ENCODE assay signal across 16 cellular contexts in genomic region chrX:39194673-39195072, GRCh38.
DNase-seq lines count a peak whose midpoint lies in the region; ATAC-seq and TF ChIP-seq lines count a peak whose summit lies in the region.
"Had no signal": no experiment of that assay in that cellular context is flagged by ENCODE, and none has a peak within 500 bp of the region (broad histone marks: within the 10 kb centered on the region; RNA-seq: fewer than 3 reads in every experiment).

No MANE protein-coding gene starts in this region.

- no peak for ATAC-seq in PC-3
- ATAC-seq: HCT116 had no signal

- peak; percentile 66 for TF ChIP-seq EP300 in neural cell (conservative IDR thresholded peaks at IDR 0.05; ENCODE audit: poor library complexity, severe bottlenecking)

- no peaks in the 10 kb centered on the region for H3K36me3 ChIP-seq in HEK293 (ENCODE audit: control insufficient read depth in 2 of 2, insufficient read depth in 1 of 2, low read length in 2 of 2)
- H3K36me3 ChIP-seq in PC-3 (ENCODE audit: low read depth, low read length): no peaks in the 10 kb centered on the region
- H3K36me3 ChIP-seq in neural cell (ENCODE audit: insufficient read depth, low read length): no peaks in the 10 kb centered on the region

- BruUV-seq in PC-3 (replicated peaks; lab: Mats Ljungman, UMichigan): no TSS peak

- no peak overlapping the region for H3K4me3 ChIP-seq in HEK293 (ENCODE audit: low read depth, low read length)
- no peak overlapping the region for H3K4me3 ChIP-seq in PC-3 (ENCODE audit: low read length)
- H3K4me3 ChIP-seq in neural cell (ENCODE audit: low read length): peak overlapping the region; percentile 48

- H3K9me2 ChIP-seq in PC-3 (replicated peaks; ENCODE audit: low read length) (no peaks in the 10 kb centered on the region), neural cell (ENCODE audit: insufficient read depth, low read length) (no peaks in the 10 kb centered on the region)

- no peaks in the 10 kb centered on the region for H3K79me2 ChIP-seq in PC-3 (ENCODE audit: low read length)
- no peaks in the 10 kb centered on the region for H3K79me2 ChIP-seq in neural cell (replicated peaks; ENCODE audit: insufficient read depth, low read length)

- intact Hi-C loops in PC-3 (cut with micrococcal nuclease): no loop called here

- H3K9ac ChIP-seq in PC-3 (ENCODE audit: low read length) (no peak overlapping the region), neural cell (ENCODE audit: low read length) (peak overlapping the region; percentile 9)

- no peak overlapping the region for H2AFZ ChIP-seq in PC-3 (ENCODE audit: low read length)
- H2AFZ ChIP-seq in neural cell (ENCODE audit: low read depth, low read length): no peak overlapping the region

- H4K20me1 ChIP-seq in PC-3 (ENCODE audit: low read length) (no peaks in the 10 kb centered on the region), neural cell (ENCODE audit: insufficient read depth) (no peaks in the 10 kb centered on the region)

- peaks cover 4% of the 10 kb centered on the region for H3K4me1 ChIP-seq in HEK293 (ENCODE audit: control insufficient read depth, insufficient read depth, low read length)
- peaks cover 13% of the 10 kb centered on the region for H3K4me1 ChIP-seq in PC-3 (ENCODE audit: insufficient read depth, low read length)
- H3K4me1 ChIP-seq: Caco-2 had no signal

- peak overlapping the region; percentile 28; the same call in 1 of the 2 replicates for H3K4me2 ChIP-seq in PC-3 (ENCODE audit: low read length)
- peak overlapping the region; percentile 35 for H3K4me2 ChIP-seq in neural cell (ENCODE audit: low read length)

- CTCF ChIA-PET in HEK293 (lab: Yijun Ruan, JAX): interaction anchor here (0.7 to 1.4 kb wide), 3 partner anchors 42 to 160 kb away, joined by 3 read pairs; no protein-coding TSS in a partner anchor
- CTCF ChIA-PET in PC-3 (lab: Charles Lee): interaction anchor here (0.5 kb wide), 1 partner anchor 335 kb away, joined by 3 read pairs; no protein-coding TSS in a partner anchor

- peak overlapping the region; percentile 10; the same call in 1 of the 2 replicates for H3K27ac ChIP-seq in HEK293 (ENCODE audit: extremely low read depth, low read depth, low read length)
- no peak overlapping the region for H3K27ac ChIP-seq in PC-3 (ENCODE audit: low read length)
- peak overlapping the region; percentile 28 for H3K27ac ChIP-seq in neural cell (ENCODE audit: low read length)
- H3K27ac ChIP-seq: 22Rv1 had no signal

- H3F3A ChIP-seq in PC-3 (ENCODE audit: low read length, unreplicated experiment) (no peaks in the 10 kb centered on the region), neural cell (ENCODE audit: insufficient read depth, low read length, poor library complexity, severe bottlenecking) (no peaks in the 10 kb centered on the region)

- TF ChIP-seq CTCF in HEK293 (tag by site-specific recombination; IDR thresholded peaks at IDR 0.05) (no peak), PC-3 (conservative IDR thresholded peaks at IDR 0.05; ENCODE audit: low read depth, low read length) (no peak), neural cell (IDR thresholded peaks at IDR 0.05; ENCODE audit: poor library complexity, severe bottlenecking) (no peak)

- H3K27me3 ChIP-seq in PC-3 (ENCODE audit: low read length) (no peaks in the 10 kb centered on the region), neural cell (ENCODE audit: insufficient read depth, low read depth, low read length) (no peaks in the 10 kb centered on the region)

- POLR2A ChIA-PET in HEK293 (lab: Yijun Ruan, JAX) (no interaction called here), PC-3 (lab: Charles Lee; ENCODE audit: unreplicated experiment) (no interaction called here)

- H3K9me3 ChIP-seq in HEK293 (ENCODE audit: control insufficient read depth, insufficient read depth, low read depth, low read length) (no peaks in the 10 kb centered on the region), PC-3 (ENCODE audit: low read length) (no peaks in the 10 kb centered on the region), neural cell (ENCODE audit: low read length) (no peaks in the 10 kb centered on the region)
- H3K9me3 ChIP-seq: Caco-2 had no signal

- TF ChIP-seq RAD21 in neural cell (conservative IDR thresholded peaks at IDR 0.05): no peak

- peak; percentile 15 for DNase-seq in NCI-H1092 treated with DMSO at 0.1 percent for 48 hours (lab: John Stamatoyannopoulos, UW)
- DNase-seq in NCI-H1092 (lab: John Stamatoyannopoulos, UW): no peak
- DNase-seq in PC-3: no peak
- DNase-seq in NCI-H82 (lab: John Stamatoyannopoulos, UW): no peak
- DNase-seq in NCI-H526 (lab: John Stamatoyannopoulos, UW): no peak
- DNase-seq in DMS153 treated with DMSO at 0.1 percent for 48 hours (lab: John Stamatoyannopoulos, UW; ENCODE audit: unreplicated experiment): no peak
- DNase-seq: Caco-2, DMS53, NCI-H1930, NCI-H524 treated with DMSO at 0.1 percent for 48 hours, SIG-M5, T-helper 2 cell had no signal

TF ChIP-seq in HEK293, 187 proteins besides CTCF, POLR2A, EP300 and RAD21 (continues in another document):
- no peak for TF ChIP-seq OVOL3 (tag by site-specific recombination; IDR thresholded peaks at IDR 0.05)
- TF ChIP-seq ZNF132 (tag by site-specific recombination; IDR thresholded peaks at IDR 0.05; ENCODE audit: borderline replicate concordance): no peak
- no peak for TF ChIP-seq GLI4 (tag by site-specific recombination; IDR thresholded peaks at IDR 0.05)
- TF ChIP-seq ZNF121 (tag by site-specific recombination; IDR thresholded peaks at IDR 0.05): no peak
- TF ChIP-seq ZNF266 (tag by site-specific recombination; IDR thresholded peaks at IDR 0.05; ENCODE audit: low read depth): no peak
- no peak for TF ChIP-seq ZBTB48 (tag by site-specific recombination; IDR thresholded peaks at IDR 0.05)
- no peak for TF ChIP-seq ZNF530 (tag by site-specific recombination; IDR thresholded peaks at IDR 0.05; ENCODE audit: low read depth)
- TF ChIP-seq ZFP69B (tag by site-specific recombination; IDR thresholded peaks at IDR 0.05): no peak
- TF ChIP-seq ZNF701 (tag by site-specific recombination; IDR thresholded peaks at IDR 0.05): no peak
- TF ChIP-seq, protein P1, sequence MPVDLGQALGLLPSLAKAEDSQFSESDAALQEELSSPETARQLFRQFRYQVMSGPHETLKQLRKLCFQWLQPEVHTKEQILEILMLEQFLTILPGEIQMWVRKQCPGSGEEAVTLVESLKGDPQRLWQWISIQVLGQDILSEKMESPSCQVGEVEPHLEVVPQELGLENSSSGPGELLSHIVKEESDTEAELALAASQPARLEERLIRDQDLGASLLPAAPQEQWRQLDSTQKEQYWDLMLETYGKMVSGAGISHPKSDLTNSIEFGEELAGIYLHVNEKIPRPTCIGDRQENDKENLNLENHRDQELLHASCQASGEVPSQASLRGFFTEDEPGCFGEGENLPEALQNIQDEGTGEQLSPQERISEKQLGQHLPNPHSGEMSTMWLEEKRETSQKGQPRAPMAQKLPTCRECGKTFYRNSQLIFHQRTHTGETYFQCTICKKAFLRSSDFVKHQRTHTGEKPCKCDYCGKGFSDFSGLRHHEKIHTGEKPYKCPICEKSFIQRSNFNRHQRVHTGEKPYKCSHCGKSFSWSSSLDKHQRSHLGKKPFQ (tag by site-specific recombination; IDR thresholded peaks at IDR 0.05): no peak
- no peak for TF ChIP-seq SCRT1 (tag by site-specific recombination; IDR thresholded peaks at IDR 0.05; ENCODE audit: borderline replicate concordance)
- no peak for TF ChIP-seq ZBTB8A (tag by site-specific recombination; IDR thresholded peaks at IDR 0.05)

TF ChIP-seq in neural cell, 6 proteins besides CTCF, POLR2A, EP300 and RAD21:
- TF ChIP-seq MXI1 (conservative IDR thresholded peaks at IDR 0.05; ENCODE audit: poor library complexity, severe bottlenecking): no peak
- peak; percentile 74 for TF ChIP-seq POLR2AphosphoS5 (IDR thresholded peaks at IDR 0.05)
TF ChIP-seq in neural cell: peak in this region for 1.
